Comparison of ENCODE assay signal across 1 cellular context in the genomic region with DNA sequence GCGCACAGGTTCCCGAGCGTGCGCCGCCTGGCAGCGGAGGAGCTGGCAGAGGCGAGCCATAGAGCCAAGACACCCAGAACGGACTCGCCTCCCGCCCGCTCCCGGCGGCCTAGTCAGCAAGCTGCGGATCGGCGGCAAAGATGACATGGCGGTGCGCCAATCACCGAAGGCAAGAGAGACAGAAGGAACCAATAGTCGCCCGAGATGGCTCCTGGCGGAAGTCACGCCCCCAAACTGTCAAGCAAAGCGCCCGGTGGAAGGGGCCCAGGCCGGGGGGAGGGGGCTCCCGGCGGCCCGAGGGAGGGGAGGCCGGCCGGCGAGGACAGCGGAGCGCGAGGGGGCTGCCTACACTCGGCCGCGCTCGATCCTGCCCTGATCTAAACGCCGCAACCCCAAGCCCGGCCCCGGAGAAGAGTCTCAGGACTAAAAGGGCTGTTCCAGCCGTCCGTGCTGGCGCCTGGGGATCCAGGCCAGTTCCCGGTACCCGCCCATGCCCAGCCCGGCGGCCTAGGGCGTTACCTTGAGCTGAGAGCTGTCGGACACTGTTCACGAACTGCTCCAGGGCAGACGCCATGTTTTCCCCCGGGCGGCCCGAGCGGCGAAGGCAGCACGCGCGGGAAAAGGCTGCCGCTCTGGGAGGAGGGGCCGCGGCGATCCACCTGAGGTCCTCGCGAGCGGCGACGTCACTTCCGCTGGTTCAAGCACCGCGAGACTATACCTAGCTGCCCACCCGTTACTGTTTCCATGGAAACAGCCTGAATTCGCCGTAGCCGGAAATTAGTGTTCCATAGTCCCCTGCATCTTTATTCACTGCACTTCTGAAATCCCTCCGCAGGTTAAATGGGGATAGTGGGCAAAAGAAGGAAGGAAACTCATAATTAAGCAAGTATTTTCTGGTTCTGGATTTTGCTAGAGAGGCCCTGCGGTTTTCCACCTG.
TF ChIP-seq lines count a peak whose summit lies in the region.

A gene (minus strand): TSS at position 634 of the 937 bp plus-strand sequence. CDS start 60 bp downstream, at position 574.

TF ChIP-seq in GM23338, 12 proteins besides CTCF, POLR2A, EP300 and RAD21 (continued from another document):
- no peak for TF ChIP-seq JUNB (IDR thresholded peaks at IDR 0.05; ENCODE audit: unreplicated experiment)
- TF ChIP-seq, protein P1, sequence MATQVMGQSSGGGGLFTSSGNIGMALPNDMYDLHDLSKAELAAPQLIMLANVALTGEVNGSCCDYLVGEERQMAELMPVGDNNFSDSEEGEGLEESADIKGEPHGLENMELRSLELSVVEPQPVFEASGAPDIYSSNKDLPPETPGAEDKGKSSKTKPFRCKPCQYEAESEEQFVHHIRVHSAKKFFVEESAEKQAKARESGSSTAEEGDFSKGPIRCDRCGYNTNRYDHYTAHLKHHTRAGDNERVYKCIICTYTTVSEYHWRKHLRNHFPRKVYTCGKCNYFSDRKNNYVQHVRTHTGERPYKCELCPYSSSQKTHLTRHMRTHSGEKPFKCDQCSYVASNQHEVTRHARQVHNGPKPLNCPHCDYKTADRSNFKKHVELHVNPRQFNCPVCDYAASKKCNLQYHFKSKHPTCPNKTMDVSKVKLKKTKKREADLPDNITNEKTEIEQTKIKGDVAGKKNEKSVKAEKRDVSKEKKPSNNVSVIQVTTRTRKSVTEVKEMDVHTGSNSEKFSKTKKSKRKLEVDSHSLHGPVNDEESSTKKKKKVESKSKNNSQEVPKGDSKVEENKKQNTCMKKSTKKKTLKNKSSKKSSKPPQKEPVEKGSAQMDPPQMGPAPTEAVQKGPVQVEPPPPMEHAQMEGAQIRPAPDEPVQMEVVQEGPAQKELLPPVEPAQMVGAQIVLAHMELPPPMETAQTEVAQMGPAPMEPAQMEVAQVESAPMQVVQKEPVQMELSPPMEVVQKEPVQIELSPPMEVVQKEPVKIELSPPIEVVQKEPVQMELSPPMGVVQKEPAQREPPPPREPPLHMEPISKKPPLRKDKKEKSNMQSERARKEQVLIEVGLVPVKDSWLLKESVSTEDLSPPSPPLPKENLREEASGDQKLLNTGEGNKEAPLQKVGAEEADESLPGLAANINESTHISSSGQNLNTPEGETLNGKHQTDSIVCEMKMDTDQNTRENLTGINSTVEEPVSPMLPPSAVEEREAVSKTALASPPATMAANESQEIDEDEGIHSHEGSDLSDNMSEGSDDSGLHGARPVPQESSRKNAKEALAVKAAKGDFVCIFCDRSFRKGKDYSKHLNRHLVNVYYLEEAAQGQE (IDR thresholded peaks at IDR 0.05; ENCODE audit: unreplicated experiment): no peak
- TF ChIP-seq, protein P2, sequence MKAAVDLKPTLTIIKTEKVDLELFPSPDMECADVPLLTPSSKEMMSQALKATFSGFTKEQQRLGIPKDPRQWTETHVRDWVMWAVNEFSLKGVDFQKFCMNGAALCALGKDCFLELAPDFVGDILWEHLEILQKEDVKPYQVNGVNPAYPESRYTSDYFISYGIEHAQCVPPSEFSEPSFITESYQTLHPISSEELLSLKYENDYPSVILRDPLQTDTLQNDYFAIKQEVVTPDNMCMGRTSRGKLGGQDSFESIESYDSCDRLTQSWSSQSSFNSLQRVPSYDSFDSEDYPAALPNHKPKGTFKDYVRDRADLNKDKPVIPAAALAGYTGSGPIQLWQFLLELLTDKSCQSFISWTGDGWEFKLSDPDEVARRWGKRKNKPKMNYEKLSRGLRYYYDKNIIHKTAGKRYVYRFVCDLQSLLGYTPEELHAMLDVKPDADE (IDR thresholded peaks at IDR 0.05): peak; percentile 18
- TF ChIP-seq, protein P3, sequence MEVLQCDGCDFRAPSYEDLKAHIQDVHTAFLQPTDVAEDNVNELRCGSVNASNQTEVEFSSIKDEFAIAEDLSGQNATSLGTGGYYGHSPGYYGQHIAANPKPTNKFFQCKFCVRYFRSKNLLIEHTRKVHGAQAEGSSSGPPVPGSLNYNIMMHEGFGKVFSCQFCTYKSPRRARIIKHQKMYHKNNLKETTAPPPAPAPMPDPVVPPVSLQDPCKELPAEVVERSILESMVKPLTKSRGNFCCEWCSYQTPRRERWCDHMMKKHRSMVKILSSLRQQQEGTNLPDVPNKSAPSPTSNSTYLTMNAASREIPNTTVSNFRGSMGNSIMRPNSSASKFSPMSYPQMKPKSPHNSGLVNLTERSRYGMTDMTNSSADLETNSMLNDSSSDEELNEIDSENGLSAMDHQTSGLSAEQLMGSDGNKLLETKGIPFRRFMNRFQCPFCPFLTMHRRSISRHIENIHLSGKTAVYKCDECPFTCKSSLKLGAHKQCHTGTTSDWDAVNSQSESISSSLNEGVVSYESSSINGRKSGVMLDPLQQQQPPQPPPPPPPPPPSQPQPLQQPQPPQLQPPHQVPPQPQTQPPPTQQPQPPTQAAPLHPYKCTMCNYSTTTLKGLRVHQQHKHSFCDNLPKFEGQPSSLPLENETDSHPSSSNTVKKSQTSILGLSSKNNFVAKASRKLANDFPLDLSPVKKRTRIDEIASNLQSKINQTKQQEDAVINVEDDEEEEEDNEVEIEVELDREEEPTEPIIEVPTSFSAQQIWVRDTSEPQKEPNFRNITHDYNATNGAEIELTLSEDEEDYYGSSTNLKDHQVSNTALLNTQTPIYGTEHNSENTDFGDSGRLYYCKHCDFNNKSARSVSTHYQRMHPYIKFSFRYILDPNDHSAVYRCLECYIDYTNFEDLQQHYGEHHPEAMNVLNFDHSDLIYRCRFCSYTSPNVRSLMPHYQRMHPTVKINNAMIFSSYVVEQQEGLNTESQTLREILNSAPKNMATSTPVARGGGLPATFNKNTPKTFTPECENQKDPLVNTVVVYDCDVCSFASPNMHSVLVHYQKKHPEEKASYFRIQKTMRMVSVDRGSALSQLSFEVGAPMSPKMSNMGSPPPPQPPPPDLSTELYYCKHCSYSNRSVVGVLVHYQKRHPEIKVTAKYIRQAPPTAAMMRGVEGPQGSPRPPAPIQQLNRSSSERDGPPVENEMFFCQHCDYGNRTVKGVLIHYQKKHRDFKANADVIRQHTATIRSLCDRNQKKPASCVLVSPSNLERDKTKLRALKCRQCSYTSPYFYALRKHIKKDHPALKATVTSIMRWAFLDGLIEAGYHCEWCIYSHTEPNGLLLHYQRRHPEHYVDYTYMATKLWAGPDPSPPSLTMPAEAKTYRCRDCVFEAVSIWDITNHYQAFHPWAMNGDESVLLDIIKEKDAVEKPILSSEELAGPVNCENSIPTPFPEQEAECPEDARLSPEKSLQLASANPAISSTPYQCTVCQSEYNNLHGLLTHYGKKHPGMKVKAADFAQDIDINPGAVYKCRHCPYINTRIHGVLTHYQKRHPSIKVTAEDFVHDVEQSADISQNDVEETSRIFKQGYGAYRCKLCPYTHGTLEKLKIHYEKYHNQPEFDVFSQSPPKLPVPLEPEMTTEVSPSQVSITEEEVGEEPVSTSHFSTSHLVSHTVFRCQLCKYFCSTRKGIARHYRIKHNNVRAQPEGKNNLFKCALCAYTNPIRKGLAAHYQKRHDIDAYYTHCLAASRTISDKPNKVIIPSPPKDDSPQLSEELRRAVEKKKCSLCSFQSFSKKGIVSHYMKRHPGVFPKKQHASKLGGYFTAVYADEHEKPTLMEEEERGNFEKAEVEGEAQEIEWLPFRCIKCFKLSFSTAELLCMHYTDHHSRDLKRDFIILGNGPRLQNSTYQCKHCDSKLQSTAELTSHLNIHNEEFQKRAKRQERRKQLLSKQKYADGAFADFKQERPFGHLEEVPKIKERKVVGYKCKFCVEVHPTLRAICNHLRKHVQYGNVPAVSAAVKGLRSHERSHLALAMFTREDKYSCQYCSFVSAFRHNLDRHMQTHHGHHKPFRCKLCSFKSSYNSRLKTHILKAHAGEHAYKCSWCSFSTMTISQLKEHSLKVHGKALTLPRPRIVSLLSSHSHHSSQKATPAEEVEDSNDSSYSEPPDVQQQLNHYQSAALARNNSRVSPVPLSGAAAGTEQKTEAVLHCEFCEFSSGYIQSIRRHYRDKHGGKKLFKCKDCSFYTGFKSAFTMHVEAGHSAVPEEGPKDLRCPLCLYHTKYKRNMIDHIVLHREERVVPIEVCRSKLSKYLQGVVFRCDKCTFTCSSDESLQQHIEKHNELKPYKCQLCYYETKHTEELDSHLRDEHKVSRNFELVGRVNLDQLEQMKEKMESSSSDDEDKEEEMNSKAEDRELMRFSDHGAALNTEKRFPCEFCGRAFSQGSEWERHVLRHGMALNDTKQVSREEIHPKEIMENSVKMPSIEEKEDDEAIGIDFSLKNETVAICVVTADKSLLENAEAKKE (CRISPR knock-in tag; IDR thresholded peaks at IDR 0.05): no peak
